ENCODE assay signal across 18 cellular contexts in genomic region chr12:26546535-26547314, GRCh38.
DNase-seq lines count a peak whose midpoint lies in the region; ATAC-seq and TF ChIP-seq lines count a peak whose summit lies in the region.
"Had no signal": no experiment of that assay in that cellular context is flagged by ENCODE, and none has a peak within 500 bp of the region (broad histone marks: within the 10 kb centered on the region; RNA-seq: fewer than 3 reads in every experiment).

No MANE protein-coding gene starts in this region.

- H3K4me3 ChIP-seq in HEK293 (ENCODE audit: low read depth, low read length) (no peak overlapping the region), heart left ventricle (no peak overlapping the region), left ventricle myocardium inferior (no peak overlapping the region)
- H3K4me3 ChIP-seq: GM12878, GM23248 had no signal

- H3K9me3 ChIP-seq in HEK293 (ENCODE audit: control insufficient read depth, insufficient read depth, low read depth, low read length) (no peaks in the 10 kb centered on the region), heart left ventricle (peaks cover 0 to 7% (median 0%) of the 10 kb centered on the region in 12 donors), left ventricle myocardium inferior (replicated peaks) (peaks cover 8% of the 10 kb centered on the region)

- no peaks in the 10 kb centered on the region for H3K27me3 ChIP-seq in heart left ventricle
- no peaks in the 10 kb centered on the region for H3K27me3 ChIP-seq in left ventricle myocardium inferior (ENCODE audit: low read depth)

- H3K4me1 ChIP-seq in HEK293 (ENCODE audit: control insufficient read depth, insufficient read depth, low read length): no peaks in the 10 kb centered on the region
- peaks cover 0 to 15% (median 0%) of the 10 kb centered on the region in 12 donors for H3K4me1 ChIP-seq in heart left ventricle
- H3K4me1 ChIP-seq in left ventricle myocardium inferior: peaks cover 25% of the 10 kb centered on the region

- no peak for TF ChIP-seq CTCF in HEK293 (tag by site-specific recombination; IDR thresholded peaks at IDR 0.05)
- no peak for TF ChIP-seq CTCF in heart left ventricle (IDR thresholded peaks at IDR 0.05)
- no peak for TF ChIP-seq CTCF in left ventricle myocardium inferior (IDR thresholded peaks at IDR 0.05; ENCODE audit: borderline replicate concordance)

- CTCF ChIA-PET in HEK293 (lab: Yijun Ruan, JAX): no interaction called here

- WGBS in heart left ventricle, 4 donors: 62 to 68% (median 66%) methylated on average over 3 of the region's 3 CpGs

- H3K36me3 ChIP-seq in HEK293 (ENCODE audit: control insufficient read depth in 2 of 2, insufficient read depth in 1 of 2, low read length in 2 of 2): no peaks in the 10 kb centered on the region
- peaks cover 0 to 20% (median 0%) of the 10 kb centered on the region in 9 donors for H3K36me3 ChIP-seq in heart left ventricle
- H3K36me3 ChIP-seq in left ventricle myocardium inferior: peaks cover 11% of the 10 kb centered on the region

- intact Hi-C loops in heart left ventricle (cut with DNase I) (no loop called here), left ventricle myocardium inferior (cut with micrococcal nuclease) (no loop called here)

- POLR2A ChIA-PET in HEK293 (lab: Yijun Ruan, JAX): no interaction called here

- H3K27ac ChIP-seq in HEK293 (ENCODE audit: extremely low read depth, low read depth, low read length) (no peak overlapping the region), heart left ventricle (peak overlapping the region in 4 of 12 donors; percentile 10 to 58 (median 34)), left ventricle myocardium inferior (replicated peaks) (peak overlapping the region; percentile 39)
- H3K27ac ChIP-seq: GM23248 had no signal

- peak; percentile 54 to 93 (median 83) for ATAC-seq in heart left ventricle
- no peak for ATAC-seq in HG03280 (IDR thresholded peaks at IDR 0.05; ENCODE audit: unreplicated experiment)
- ATAC-seq: GM12878 had no signal

- no peak for TF ChIP-seq POLR2A in heart left ventricle (IDR thresholded peaks at IDR 0.05)

- DNase-seq in heart left ventricle: no peak
- DNase-seq in left ventricle myocardium inferior: no peak
- no peak for DNase-seq in D341Med (ENCODE audit: low spot score)
- no peak for DNase-seq in DMS53 treated with DMSO at 0.1 percent for 48 hours (lab: John Stamatoyannopoulos, UW; ENCODE audit: unreplicated experiment)
- DNase-seq: C1 segment of cervical spinal cord; Calu3; CD4-positive, alpha-beta memory T cell; COR-L47; DMS153; DMS79; EL; GDM1; GM23248; H7; HCEC 1CT had no signal

TF ChIP-seq in HEK293, 187 proteins besides CTCF, POLR2A, EP300 and RAD21:
- TF ChIP-seq SCRT2 (tag by site-specific recombination; IDR thresholded peaks at IDR 0.05): peak; percentile 85
- 0 out of 2 replicates have a peak, but pooled peaks have one; percentile 70 for TF ChIP-seq SCRT1 (tag by site-specific recombination; IDR thresholded peaks at IDR 0.05; ENCODE audit: borderline replicate concordance)
- no peak for TF ChIP-seq ZFP69B (tag by site-specific recombination; IDR thresholded peaks at IDR 0.05)
